15 cellular contexts compared by ENCODE assay signal in genomic region chr11:20368441-20368840, GRCh38. TPM values are rescaled to one million over a fixed set of nuclear protein-coding genes. Genes with fewer than 3 reads are reported as not detected.
DNase-seq lines count a peak whose midpoint lies in the region; ATAC-seq, FAIRE-seq and TF ChIP-seq lines count a peak whose summit lies in the region.
"Had no signal": no experiment of that assay in that cellular context is flagged by ENCODE, and none has a peak within 500 bp of the region (broad histone marks: within the 10 kb centered on the region; RNA-seq: fewer than 3 reads in every experiment).

No MANE protein-coding gene starts in this region.

- no peak overlapping the region for H3K4me3 ChIP-seq in SJSA1

- no peaks in the 10 kb centered on the region for H3K9me3 Mint-ChIP-seq in activated CD8-positive, alpha-beta memory T cell treated with anti-CD3 and anti-CD28 coated beads, Interleukin-2, amount 10 ng/mL, durations not matched to agents 7 days and 5 days (ENCODE audit: low read depth)
- H3K9me3 Mint-ChIP-seq: neural crest cell had no signal

- DNase-seq in activated CD8-positive, alpha-beta memory T cell treated with anti-CD3 and anti-CD28 coated beads, Interleukin-2, amount 10 ng/mL, durations not matched to agents 7 days and 5 days: no peak
- no peak for DNase-seq in activated CD8-positive, alpha-beta memory T cell treated with anti-CD3 and anti-CD28 coated beads, Interleukin-2, amount 50 U/mL, for 48 hours
- DNase-seq in SJSA1 (ENCODE audit: low read depth in 1 of 2, low spot score in 2 of 2) (no peak), epithelial cell of prostate (ENCODE audit: low read depth, low spot score) (no peak), superior temporal gyrus (ENCODE audit: extremely low spot score) (peak; percentile 52), GM12891 (ENCODE audit: insufficient read length, low spot score) (no peak), G401 (ENCODE audit: low spot score) (no peak), NCI-H69 (lab: John Stamatoyannopoulos, UW) (no peak)
- DNase-seq: foreskin fibroblast; islet precursor cell; NCI-H2029 treated with DMSO at 0.1 percent for 48 hours; stimulated activated CD4-positive, alpha-beta T cell treated with anti-CD3 and anti-CD28 coated beads, Interleukin-2, amount 100 ng/mL, for 24 hours; stimulated activated naive CD4-positive, alpha-beta T cell; T1000 had no signal

- no peak for FAIRE-seq in GM12891 (lab: Jason Lieb, UNC)

- peaks cover 47% of the 10 kb centered on the region for H3K36me3 Mint-ChIP-seq in activated CD8-positive, alpha-beta memory T cell treated with anti-CD3 and anti-CD28 coated beads, Interleukin-2, amount 10 ng/mL, durations not matched to agents 7 days and 5 days

- no peak for ATAC-seq in activated CD8-positive, alpha-beta memory T cell treated with anti-CD3 and anti-CD28 coated beads, Interleukin-2, amount 10 ng/mL, durations not matched to agents 7 days and 5 days

- H3K27me3 Mint-ChIP-seq in activated CD8-positive, alpha-beta memory T cell treated with anti-CD3 and anti-CD28 coated beads, Interleukin-2, amount 10 ng/mL, durations not matched to agents 7 days and 5 days: no peaks in the 10 kb centered on the region

- no peaks in the 10 kb centered on the region for H3K9me3 ChIP-seq in SJSA1 (replicated peaks)

- no peak for TF ChIP-seq POLR2A in GM12891 (IDR thresholded peaks at IDR 0.05; ENCODE audit: low read depth, low read length)

- H3K27me3 ChIP-seq in SJSA1 (replicated peaks): no peaks in the 10 kb centered on the region

- H3K27ac Mint-ChIP-seq in activated CD8-positive, alpha-beta memory T cell treated with anti-CD3 and anti-CD28 coated beads, Interleukin-2, amount 10 ng/mL, durations not matched to agents 7 days and 5 days: peak overlapping the region; percentile 68

- H3K27ac ChIP-seq in SJSA1: peak overlapping the region; percentile 68
- H3K27ac ChIP-seq in epithelial cell of prostate: peak overlapping the region; percentile 83

- CTCF ChIA-PET in activated CD8-positive, alpha-beta memory T cell treated with anti-CD3 and anti-CD28 coated beads, Interleukin-2, amount 10 ng/mL, durations not matched to agents 7 days and 5 days (lab: Charles Lee): interaction anchor here (1.4 to 3.8 kb wide), 3 partner anchors 11 to 18 kb away, joined by 3 to 17 read pairs (median 3); no protein-coding TSS in a partner anchor

- in situ Hi-C loops in G401 (cut with HindIII; ENCODE audit: low sequenced_read_pairs): no loop called here

- peaks cover 53% of the 10 kb centered on the region for H3K4me1 Mint-ChIP-seq in activated CD8-positive, alpha-beta memory T cell treated with anti-CD3 and anti-CD28 coated beads, Interleukin-2, amount 10 ng/mL, durations not matched to agents 7 days and 5 days

- peaks cover 40% of the 10 kb centered on the region for H3K4me1 ChIP-seq in SJSA1 (replicated peaks)

- H3K36me3 ChIP-seq in SJSA1: peaks cover 31% of the 10 kb centered on the region

- no peak overlapping the region for H3K4me3 Mint-ChIP-seq in activated CD8-positive, alpha-beta memory T cell treated with anti-CD3 and anti-CD28 coated beads, Interleukin-2, amount 10 ng/mL, durations not matched to agents 7 days and 5 days
- H3K4me3 Mint-ChIP-seq: neural crest cell had no signal

TF ChIP-seq in GM12891, 5 proteins besides CTCF, POLR2A, EP300 and RAD21:
- TF ChIP-seq PAX5 (IDR thresholded peaks at IDR 0.05; ENCODE audit: insufficient read depth, low read length, severe bottlenecking) (no peak), POLR2AphosphoS5 (IDR thresholded peaks at IDR 0.05; ENCODE audit: low read depth, low read length) (no peak), SPI1 (IDR thresholded peaks at IDR 0.05; ENCODE audit: low read depth, low read length) (no peak), TAF1 (IDR thresholded peaks at IDR 0.05; ENCODE audit: low read depth, low read length) (no peak), POU2F2 (IDR thresholded peaks at IDR 0.05; ENCODE audit: low read depth, low read length) (no peak)

RNA-seq across cellular contexts. Expression of gene HTATIP2, which starts 4.9 kb away (rescaled TPM):
- total RNA-seq in activated CD8-positive, alpha-beta memory T cell treated with anti-CD3 and anti-CD28 coated beads, Interleukin-2, amount 10 ng/mL, durations not matched to agents 7 days and 5 days: 10 to 100 TPM; 42.0 to 44.2 TPM
- total RNA-seq in SJSA1 (2014; rRNA removed; shearing (Covaris generic)): 63.2 and 66.5 TPM in 2 replicates
- 18.9 TPM for polyA plus RNA-seq in GM12891 (2012; ENCODE audit: low read depth, missing spikeins)
- total RNA-seq in G401 (2014; rRNA removed; shearing (Covaris generic)): not detected in 2 replicates

RNA-seq across cellular contexts. Expression of gene PRMT3, which starts 19.1 kb away (rescaled TPM):
- 10 to 100 TPM; 22.9 to 24.4 TPM for total RNA-seq in activated CD8-positive, alpha-beta memory T cell treated with anti-CD3 and anti-CD28 coated beads, Interleukin-2, amount 10 ng/mL, durations not matched to agents 7 days and 5 days
- 16.2 and 22.8 TPM in 2 replicates for total RNA-seq in SJSA1 (2014; rRNA removed; shearing (Covaris generic))
- 8.9 TPM for polyA plus RNA-seq in GM12891 (2012; ENCODE audit: low read depth, missing spikeins)
- 30.9 and 53.6 TPM in 2 replicates for total RNA-seq in G401 (2014; rRNA removed; shearing (Covaris generic))

Comparison
In these comparisons a context has a peak if more than half of its experiments do, and no peak if none do; other contexts are left out.
1. RNA of gene HTATIP2, which starts 4.9 kb away (total RNA-seq): 63.2 to 66.5 TPM in SJSA1 and 42.0 to 44.2 TPM in activated CD8-positive, alpha-beta memory T cell treated with anti-CD3 and anti-CD28 coated beads, Interleukin-2, amount 10 ng/mL, durations not matched to agents 7 days and 5 days; not detected in G401; every median in the first group is over 10 times any median in the second.